6 cellular contexts compared by ENCODE assay signal in genomic region chr19:7068599-7068998, GRCh38. TPM values are rescaled to one million over a fixed set of nuclear protein-coding genes. Genes with fewer than 3 reads are reported as not detected.
DNase-seq lines count a peak whose midpoint lies in the region; FAIRE-seq and TF ChIP-seq lines count a peak whose summit lies in the region.

No MANE protein-coding gene starts in this region.

- peak overlapping the region; percentile 74 for H2AFZ ChIP-seq in Loucy (ENCODE audit: low read length)

- peaks cover 18% of the 10 kb centered on the region for H4K20me1 ChIP-seq in Loucy (ENCODE audit: insufficient read depth, low read length, poor library complexity, severe bottlenecking)

- H3K36me3 Mint-ChIP-seq in chondrocyte (ENCODE audit: low read depth), result peaks cover 14% of the 10 kb centered on the region

- no peaks in the 10 kb centered on the region for H3K27me3 ChIP-seq in Loucy (ENCODE audit: insufficient read depth, low read length, poor library complexity, severe bottlenecking)
- H3K27me3 ChIP-seq in skeletal muscle satellite cell (ENCODE audit: control insufficient read depth, insufficient read depth, low read length), result no peaks in the 10 kb centered on the region

- no peaks in the 10 kb centered on the region for H3K9me3 Mint-ChIP-seq in chondrocyte (ENCODE audit: low read depth)

- H3K4me1 ChIP-seq in Loucy (ENCODE audit: insufficient read depth, low read length, poor library complexity, severe bottlenecking) (peaks cover 10% of the 10 kb centered on the region), skeletal muscle satellite cell (ENCODE audit: control insufficient read depth, insufficient read depth, low read length) (peaks cover 5% of the 10 kb centered on the region)

- H3K4me3 ChIP-seq in Loucy (ENCODE audit: low read length, poor library complexity, severe bottlenecking) (peak overlapping the region; percentile 50), skeletal muscle satellite cell (ENCODE audit: low read length) (peak overlapping the region; percentile 59)

- H3K36me3 ChIP-seq in Loucy (ENCODE audit: insufficient read depth, low read length) (peaks cover 10% of the 10 kb centered on the region; the same call in 1 of the 2 replicates), skeletal muscle satellite cell (ENCODE audit: insufficient read depth, low read length) (peaks cover 20% of the 10 kb centered on the region)

- peaks cover 19% of the 10 kb centered on the region for H3K79me2 ChIP-seq in Loucy (ENCODE audit: insufficient read depth, low read length)

- H3K27me3 Mint-ChIP-seq in chondrocyte (ENCODE audit: low read depth), result no peaks in the 10 kb centered on the region

- no peak for DNase-seq in chondrocyte (ENCODE audit: low spot score)
- DNase-seq in 8988T, result no peak
- no peak for DNase-seq in H54 (ENCODE audit: insufficient read length, low spot score)
- DNase-seq in A172 (ENCODE audit: low spot score), result no peak

- H3K4me1 Mint-ChIP-seq in chondrocyte (ENCODE audit: low read depth), result peaks cover 24% of the 10 kb centered on the region

- H3K4me2 ChIP-seq in Loucy (ENCODE audit: low read depth, low read length, poor library complexity, severe bottlenecking) (peak overlapping the region; percentile 54), skeletal muscle satellite cell (ENCODE audit: low read length) (peak overlapping the region; percentile 65)

- no peak for FAIRE-seq in H54 (lab: Jason Lieb, UNC)

- H3K9ac ChIP-seq in Loucy (ENCODE audit: low read depth, low read length, poor library complexity, severe bottlenecking), result no peak overlapping the region
- H3K9ac ChIP-seq in skeletal muscle satellite cell (ENCODE audit: low read depth, low read length), result no peak overlapping the region

- H3K27ac Mint-ChIP-seq in chondrocyte (ENCODE audit: unreplicated experiment), result peak overlapping the region; percentile 92

- TF ChIP-seq CTCF in Loucy (conservative IDR thresholded peaks at IDR 0.05; ENCODE audit: low read length), result no peak
- no peak for TF ChIP-seq CTCF in chondrocyte (IDR thresholded peaks at IDR 0.05)

- no peaks in the 10 kb centered on the region for H3K9me2 ChIP-seq in Loucy (replicated peaks; ENCODE audit: low read depth, low read length)

- no peak for TF ChIP-seq POLR2A in H54 (IDR thresholded peaks at IDR 0.05; ENCODE audit: low read depth, low read length)

- peak overlapping the region; percentile 94 for H3K4me3 Mint-ChIP-seq in chondrocyte (ENCODE audit: unreplicated experiment)

- H3K9me3 ChIP-seq in Loucy (ENCODE audit: insufficient read depth, low read depth, low read length) (no peaks in the 10 kb centered on the region), skeletal muscle satellite cell (replicated peaks; ENCODE audit: low read length) (no peaks in the 10 kb centered on the region)

- no peaks in the 10 kb centered on the region; the same call in 1 of the 2 replicates for H3F3A ChIP-seq in Loucy (ENCODE audit: low read depth)

RNA-seq across cellular contexts. Expression of gene ZNF557, which starts 0.9 kb away (rescaled TPM):
- total RNA-seq in chondrocyte, result 8.1 to 11.6 TPM (median 8.2 TPM) in 3 replicates
- total RNA-seq in skeletal muscle satellite cell (2012; rRNA removed), result 8.1 and 9.8 TPM in 2 replicates
- total RNA-seq in A172 (2014; rRNA removed; shearing (Covaris generic)), result 11.7 and 12.5 TPM in 2 replicates

RNA-seq across cellular contexts. Expression of gene MBD3L3, which starts 10.1 kb away (rescaled TPM):
- not detected in 3 replicates for total RNA-seq in chondrocyte
- not detected in 2 replicates for total RNA-seq in skeletal muscle satellite cell (2012; rRNA removed)
- not detected in 2 replicates for total RNA-seq in A172 (2014; rRNA removed; shearing (Covaris generic))

RNA-seq across cellular contexts. Expression of gene MBD3L2, which starts 19.5 kb away (rescaled TPM):
- total RNA-seq in chondrocyte, result not detected in 3 replicates
- total RNA-seq in skeletal muscle satellite cell (2012; rRNA removed), result not detected in 2 replicates
- total RNA-seq in A172 (2014; rRNA removed; shearing (Covaris generic)), result not detected in 2 replicates

RNA-seq across cellular contexts. Expression of gene MBD3L4, which starts 28.6 kb away (rescaled TPM):
- not detected in 3 replicates for total RNA-seq in chondrocyte
- total RNA-seq in skeletal muscle satellite cell (2012; rRNA removed), result not detected in 2 replicates
- total RNA-seq in A172 (2014; rRNA removed; shearing (Covaris generic)), result not detected in 2 replicates

RNA-seq across cellular contexts. Expression of gene MBD3L5, which starts 38.2 kb away (rescaled TPM):
- not detected in 3 replicates for total RNA-seq in chondrocyte
- total RNA-seq in skeletal muscle satellite cell (2012; rRNA removed), result not detected in 2 replicates
- total RNA-seq in A172 (2014; rRNA removed; shearing (Covaris generic)), result not detected in 2 replicates
